ENCODE assay signal across 20 cellular contexts in the genomic region with DNA sequence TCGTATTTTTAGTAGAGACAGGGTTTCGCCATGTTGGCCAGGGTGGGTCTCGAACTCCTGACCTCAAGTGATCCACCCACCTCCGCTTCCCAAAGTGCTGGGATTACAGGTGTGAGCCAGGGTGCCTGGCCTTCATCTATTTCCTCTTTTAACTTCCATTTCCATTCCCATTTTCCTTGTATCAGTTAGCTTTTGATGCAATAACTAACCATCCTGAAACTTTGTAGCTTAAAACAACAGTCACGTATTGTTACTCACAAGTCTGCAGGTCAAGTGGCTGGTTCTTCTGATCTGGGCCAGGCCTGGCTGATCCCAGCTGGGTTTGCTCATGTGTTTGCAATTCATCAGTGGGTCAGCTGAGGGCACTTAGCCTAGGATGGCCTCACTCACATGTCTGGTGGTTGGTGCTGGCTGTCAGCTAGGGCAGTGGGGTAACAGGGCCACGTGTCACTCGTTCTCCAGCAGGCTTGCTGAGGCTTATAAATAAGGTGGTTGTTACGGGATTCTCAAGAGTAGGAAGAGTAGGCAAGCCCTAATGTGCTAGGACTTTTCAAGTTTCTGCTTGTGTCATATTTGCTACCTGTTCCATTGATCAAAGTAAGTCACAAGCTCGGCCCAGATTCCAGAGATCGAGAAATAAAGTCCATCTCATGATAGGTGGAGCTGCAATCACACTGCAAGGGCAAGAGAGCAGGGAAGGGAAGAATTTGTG.
DNase-seq lines count a peak whose midpoint lies in the region; ATAC-seq and TF ChIP-seq lines count a peak whose summit lies in the region.
"Had no signal": no experiment of that assay in that cellular context is flagged by ENCODE, and none has a peak within 500 bp of the region (broad histone marks: within the 10 kb centered on the region; RNA-seq: fewer than 3 reads in every experiment).

No MANE protein-coding gene starts in this region.

- TF ChIP-seq CTCF in foreskin fibroblast (IDR thresholded peaks at IDR 0.05; ENCODE audit: low read depth, low read length) (no peak), osteoblast (IDR thresholded peaks at IDR 0.05; ENCODE audit: extremely low read depth, low read depth, low read length) (no peak), GM10266 (IDR thresholded peaks at IDR 0.05; ENCODE audit: control insufficient read depth, insufficient read depth, low read depth, missing control alignments) (no peak)

- H3K4me1 ChIP-seq in GM23248 (ENCODE audit: insufficient read depth) (peaks cover 21% of the 10 kb centered on the region), osteoblast (ENCODE audit: insufficient read depth, low read length) (peaks cover 18% of the 10 kb centered on the region)
- H3K4me1 ChIP-seq: gastrocnemius medialis, HAP-1, spleen, uterus had no signal

- H3K4me2 ChIP-seq in GM23248 (ENCODE audit: unreplicated experiment) (no peak overlapping the region), osteoblast (ENCODE audit: insufficient read depth, low read length) (no peak overlapping the region)

- H2AFZ ChIP-seq in GM23248 = no peak overlapping the region
- no peak overlapping the region for H2AFZ ChIP-seq in osteoblast (ENCODE audit: low read length)

- H4K20me1 ChIP-seq in GM23248 (ENCODE audit: insufficient read depth) = no peaks in the 10 kb centered on the region
- no peaks in the 10 kb centered on the region for H4K20me1 ChIP-seq in osteoblast (ENCODE audit: insufficient read depth, low read length)

- H3K27ac ChIP-seq in GM23248 (peak overlapping the region; percentile 26; the same call in 1 of the 2 replicates), osteoblast (ENCODE audit: low read depth, low read length) (peak overlapping the region; percentile 20)
- H3K27ac ChIP-seq: gastrocnemius medialis, uterus had no signal

- no peak for ATAC-seq in GM21390 (IDR thresholded peaks at IDR 0.05; ENCODE audit: unreplicated experiment)
- ATAC-seq: gastrocnemius medialis, Panc1, T-cell had no signal

- in situ Hi-C loops in GM23248 (cut with MboI) = no loop called here

- H3K4me3 ChIP-seq in GM23248 = no peak overlapping the region
- H3K4me3 ChIP-seq in foreskin fibroblast (ENCODE audit: low read depth in 1 of 2, low read length in 2 of 2) = no peak overlapping the region
- no peak overlapping the region for H3K4me3 ChIP-seq in osteoblast (ENCODE audit: insufficient read depth, low read length)
- H3K4me3 ChIP-seq: gastrocnemius medialis, HAP-1, spleen, uterus had no signal

- 67 to 69% methylated on average over 10 of the region's 10 CpGs for WGBS in GM23248 (ENCODE audit: low coverage in 1 of 2, low lambda C conversion rate in 2 of 2, missing lambda C conversion rate in 2 of 2), 2 experiments

- DNase-seq in GM23248 (peak; percentile 64), SK-N-DZ (ENCODE audit: low spot score) (peak; percentile 8), foreskin fibroblast (peak; percentile 88 to 90), osteoblast (ENCODE audit: insufficient read length, low spot score, missing footprints) (peak; percentile 55), GM10266 (ENCODE audit: extremely low spot score) (no peak), anterior cingulate cortex (lab: John Stamatoyannopoulos, UW) (no peak)
- DNase-seq: activated CD4-positive, CD25-positive, alpha-beta regulatory T cell; activated naive CD4-positive, alpha-beta T cell; C1 segment of cervical spinal cord; DMS79 treated with DMSO at 0.1 percent for 48 hours; gastrocnemius medialis; Karpas-422; NCI-H187; NCI-H526; spleen; T-cell; uterus had no signal

- H3K9me3 ChIP-seq in GM23248 (ENCODE audit: low read depth) (no peaks in the 10 kb centered on the region), osteoblast (ENCODE audit: low read depth, low read length) (no peaks in the 10 kb centered on the region)
- H3K9me3 ChIP-seq: gastrocnemius medialis, HAP-1, uterus had no signal

- no peaks in the 10 kb centered on the region for H3K36me3 ChIP-seq in GM23248 (ENCODE audit: low read depth)
- no peaks in the 10 kb centered on the region for H3K36me3 ChIP-seq in osteoblast (ENCODE audit: insufficient read depth, low read length)
- H3K36me3 ChIP-seq: gastrocnemius medialis, HAP-1, spleen, uterus had no signal

- no peaks in the 10 kb centered on the region for H3K79me2 ChIP-seq in GM23248 (ENCODE audit: insufficient read depth)
- no peaks in the 10 kb centered on the region for H3K79me2 ChIP-seq in osteoblast (ENCODE audit: insufficient read depth, low read length)

- H3K27me3 ChIP-seq in GM23248 (replicated peaks; ENCODE audit: insufficient read depth) (no peaks in the 10 kb centered on the region), osteoblast (ENCODE audit: insufficient read depth, low read length) (no peaks in the 10 kb centered on the region)
- H3K27me3 ChIP-seq: gastrocnemius medialis, uterus had no signal

- H3K9ac ChIP-seq in GM23248 = no peak overlapping the region

- H3K9me2 ChIP-seq in GM23248 (ENCODE audit: insufficient read depth) = no peaks in the 10 kb centered on the region

- H3F3A ChIP-seq in GM23248 (ENCODE audit: insufficient read depth) = peaks cover 10% of the 10 kb centered on the region; the same call in 1 of the 2 replicates

Comparison
In these comparisons a context has a peak if more than half of its experiments do, and no peak if none do; other contexts are left out.
1. DNase-seq: peak in GM23248 (single experiment), SK-N-DZ (single experiment), foreskin fibroblast (2 of 2) and osteoblast (single experiment); none in GM10266 (single experiment) and anterior cingulate cortex (0 of 58).